In genomic region chr7:8773518-8773917, GRCh38 we compare ENCODE assay signal across 33 cellular contexts.
"Had no signal": no experiment of that assay in that cellular context is flagged by ENCODE, and none has a peak within 500 bp of the region (broad histone marks: within the 10 kb centered on the region; RNA-seq: fewer than 3 reads in every experiment).

No MANE protein-coding gene starts in this region.

- H3K27me3 Mint-ChIP-seq: effector memory CD8-positive, alpha-beta T cell; naive thymus-derived CD4-positive, alpha-beta T cell; stimulated activated naive CD8-positive, alpha-beta T cell treated with anti-CD3 and anti-CD28 coated beads, Interleukin-15, amount 100 ng/mL, for 72 hours had no signal

- H3K4me3 Mint-ChIP-seq: effector memory CD8-positive, alpha-beta T cell; mesothelial cell of epicardium; naive thymus-derived CD4-positive, alpha-beta T cell; nephron; neural progenitor cell; stimulated activated naive CD8-positive, alpha-beta T cell treated with anti-CD3 and anti-CD28 coated beads, Interleukin-15, amount 100 ng/mL, for 72 hours had no signal

- H3K4me2 ChIP-seq: neural progenitor cell, smooth muscle cell had no signal

- H3K4me1 Mint-ChIP-seq: mesothelial cell of epicardium; naive thymus-derived CD4-positive, alpha-beta T cell; nephron; neural progenitor cell; stimulated activated naive CD8-positive, alpha-beta T cell treated with anti-CD3 and anti-CD28 coated beads, Interleukin-15, amount 100 ng/mL, for 72 hours had no signal

- DNase-seq: dermis blood vessel endothelial cell; effector memory CD8-positive, alpha-beta T cell; erythroblast; esophagus squamous epithelium; foreskin melanocyte; glutamatergic neuron; heart right ventricle; hippocampal formation; left cardiac atrium; left lung; mesenchymal stem cell; mucosa of descending colon; naive thymus-derived CD4-positive, alpha-beta T cell; stimulated activated CD4-positive, alpha-beta T cell treated with anti-CD3 and anti-CD28 coated beads, Interleukin-12 subunit alpha, Interleukin-12 subunit beta, amount 100 ng/mL, for 4 hours; stimulated activated CD4-positive, alpha-beta T cell treated with anti-CD3 and anti-CD28 coated beads, Interleukin-1b, Interleukin-23, amount 100 ng/mL, for 48 hours; stimulated activated CD4-positive, alpha-beta T cell treated with anti-CD3 and anti-CD28 coated beads, Interleukin-4, amount 100 ng/mL, for 1 hour; stimulated activated CD8-positive, alpha-beta memory T cell treated with anti-CD3 and anti-CD28 coated beads, Interleukin-4, amount 100 ng/mL, for 48 hours; stimulated activated naive CD4-positive, alpha-beta T cell; stimulated activated naive CD8-positive, alpha-beta T cell treated with anti-CD3 and anti-CD28 coated beads, Interleukin-15, amount 100 ng/mL, for 72 hours; transverse colon; upper lobe of right lung; uterus had no signal

- ATAC-seq: effector memory CD8-positive, alpha-beta T cell; heart right ventricle; left cardiac atrium; left lung; mucosa of descending colon; naive thymus-derived CD4-positive, alpha-beta T cell; sciatic nerve; stimulated activated naive CD8-positive, alpha-beta T cell treated with anti-CD3 and anti-CD28 coated beads, Interleukin-15, amount 100 ng/mL, for 72 hours; upper lobe of right lung had no signal

- FAIRE-seq: endometrium, islet of Langerhans had no signal

- H3K9me3 ChIP-seq: esophagus squamous epithelium, mucosa of descending colon, prostate gland, right atrium auricular region, suprapubic skin, transverse colon, upper lobe of right lung, uterus had no signal

- H3K9me3 Mint-ChIP-seq: nephron, neural progenitor cell had no signal

- H3K4me1 ChIP-seq: esophagus squamous epithelium, heart right ventricle, left lung, neural progenitor cell, parathyroid adenoma, prostate gland, right atrium auricular region, suprapubic skin, transverse colon, upper lobe of right lung, uterus had no signal

- H2AFZ ChIP-seq: neural progenitor cell, parathyroid adenoma had no signal

- H3K27me3 ChIP-seq: esophagus squamous epithelium, heart right ventricle, left lung, neural progenitor cell, right atrium auricular region, suprapubic skin, transverse colon, upper lobe of right lung, uterus had no signal

- H3K36me3 Mint-ChIP-seq: mesothelial cell of epicardium; naive thymus-derived CD4-positive, alpha-beta T cell; neural progenitor cell had no signal

- H3K79me2 ChIP-seq: parathyroid adenoma had no signal

- H3K9ac ChIP-seq: neural progenitor cell, parathyroid adenoma had no signal

- H3K27ac ChIP-seq: esophagus squamous epithelium, heart right ventricle, left lung, neural progenitor cell, parathyroid adenoma, prostate gland, right atrium auricular region, suprapubic skin, transverse colon, upper lobe of right lung, uterus had no signal

- H3K36me3 ChIP-seq: esophagus squamous epithelium, heart right ventricle, left lung, neural progenitor cell, prostate gland, right atrium auricular region, suprapubic skin, transverse colon, upper lobe of right lung, uterus had no signal

- H3K27ac Mint-ChIP-seq: effector memory CD8-positive, alpha-beta T cell; mesothelial cell of epicardium; naive thymus-derived CD4-positive, alpha-beta T cell; nephron; neural progenitor cell had no signal

- H3K4me3 ChIP-seq: esophagus squamous epithelium, heart right ventricle, left lung, mucosa of descending colon, neural progenitor cell, prostate gland, right atrium auricular region, smooth muscle cell, suprapubic skin, transverse colon, upper lobe of right lung, uterus had no signal
